Comparison of ENCODE assay signal across 8 cellular contexts in genomic region chr1:119919241-119919640, GRCh38. TPM values are rescaled to one million over a fixed set of nuclear protein-coding genes. Genes with fewer than 3 reads are reported as not detected.
"Had no signal": no experiment of that assay in that cellular context is flagged by ENCODE, and none has a peak within 500 bp of the region (broad histone marks: within the 10 kb centered on the region; RNA-seq: fewer than 3 reads in every experiment).

No MANE protein-coding gene starts in this region.

- FAIRE-seq: HepG2, HTR-8/SVneo, K562 had no signal

- H3K4me1 Mint-ChIP-seq: IgD-negative memory B cell had no signal

- H3K27me3 Mint-ChIP-seq: IgD-negative memory B cell had no signal

- H3K27ac Mint-ChIP-seq: IgD-negative memory B cell had no signal

- H3K4me3 ChIP-seq: K562 had no signal

- DNase-seq: IMR-90 had no signal

- H3K4me3 Mint-ChIP-seq: IgD-negative memory B cell had no signal

- H3K27ac ChIP-seq: HL-60 had no signal

- H3K9me3 Mint-ChIP-seq: IgD-negative memory B cell had no signal

RNA-seq across cellular contexts. Expression of gene ADAM30, which starts 22.9 kb away (rescaled TPM):
- total RNA-seq: HepG2, HT-29, HT1080, IMR-90, K562 had no signal
- polyA plus RNA-seq: HepG2, IgD-negative memory B cell, IMR-90, K562 had no signal
